Comparison of ENCODE assay signal across 8 cellular contexts in the genomic region with DNA sequence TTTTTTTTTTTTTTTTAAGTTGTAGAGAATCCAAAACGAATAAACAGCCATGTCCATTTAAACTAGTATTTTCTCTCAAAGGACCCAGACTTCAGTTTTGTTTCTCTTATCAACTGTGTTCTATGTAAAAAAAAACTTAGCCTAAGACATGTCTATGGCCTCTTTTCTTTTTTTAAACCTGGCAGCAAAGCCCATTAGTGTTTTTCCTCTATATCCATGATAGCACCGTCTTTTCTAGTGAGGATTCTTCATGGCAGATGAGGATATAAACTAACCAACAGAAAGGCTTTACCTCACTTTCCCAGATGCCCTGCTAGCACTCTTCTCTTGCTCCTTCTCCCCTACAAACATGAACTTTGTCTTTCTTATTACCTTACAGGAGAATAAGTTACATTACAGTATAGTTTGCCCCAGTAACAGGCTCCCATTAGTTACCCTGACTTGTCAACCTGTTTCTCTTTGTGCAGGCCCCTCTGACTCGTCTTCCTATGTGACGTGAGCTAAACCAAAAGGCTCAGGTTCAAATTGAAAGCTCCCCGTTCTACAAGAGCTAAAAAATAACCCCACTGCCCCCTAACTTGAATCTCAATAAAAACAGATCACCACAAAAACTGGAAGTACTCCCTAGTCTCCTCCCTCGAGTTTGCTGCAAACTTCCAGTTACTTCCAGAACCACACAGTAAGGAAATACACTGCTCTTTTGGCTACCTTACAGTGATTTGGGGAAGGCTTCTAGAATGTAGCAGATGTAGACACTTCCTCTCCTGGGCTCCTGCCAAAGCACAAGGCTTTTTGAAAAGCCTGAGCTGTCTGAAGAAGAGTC. TPM values are rescaled to one million over a fixed set of nuclear protein-coding genes. Genes with fewer than 3 reads are reported as not detected.
A peak's percentile ranks its signal among the peaks of the same experiment; 100 is the strongest.
DNase-seq lines count a peak whose midpoint lies in the region; ATAC-seq and TF ChIP-seq lines count a peak whose summit lies in the region.

No MANE protein-coding gene starts in this region.

- H3K27me3 ChIP-seq in mucosa of stomach (ENCODE audit: control insufficient read depth, insufficient read depth, low read length) = no peaks in the 10 kb centered on the region

- H3K9me3 Mint-ChIP-seq in CD14-positive monocyte = no peaks in the 10 kb centered on the region
- H3K9me3 Mint-ChIP-seq in stimulated activated naive B cell treated with anti-CD40 and anti-IgM and Interleukin-4, amounts not matched to agents 10 μg/mL and 1 μg/mL and 100 μg/mL, for 72 hours = no peaks in the 10 kb centered on the region

- H3K9me3 ChIP-seq in mucosa of stomach (ENCODE audit: control insufficient read depth, low read length) = no peaks in the 10 kb centered on the region

- intact Hi-C loops in CD14-positive monocyte (cut with micrococcal nuclease) = no loop called here

- H3K36me3 Mint-ChIP-seq in CD14-positive monocyte = peaks cover 23 to 33% of the 10 kb centered on the region in 2 donors
- peaks cover 15 to 19% of the 10 kb centered on the region in 2 donors for H3K36me3 Mint-ChIP-seq in stimulated activated naive B cell treated with anti-CD40 and anti-IgM and Interleukin-4, amounts not matched to agents 10 μg/mL and 1 μg/mL and 100 μg/mL, for 72 hours

- peaks cover 0 to 2% (median 0%) of the 10 kb centered on the region in 3 donors for H3K27me3 Mint-ChIP-seq in CD14-positive monocyte (ENCODE audit: low read depth in 3 of 3)
- H3K27me3 Mint-ChIP-seq in stimulated activated naive B cell treated with anti-CD40 and anti-IgM and Interleukin-4, amounts not matched to agents 10 μg/mL and 1 μg/mL and 100 μg/mL, for 72 hours = no peaks in the 10 kb centered on the region

- peak overlapping the region; percentile 49 for H3K4me3 ChIP-seq in coronary artery
- no peak overlapping the region for H3K4me3 ChIP-seq in mucosa of stomach (ENCODE audit: low read length)

- TF ChIP-seq CTCF in CD14-positive monocyte (IDR thresholded peaks at IDR 0.05) (no peak), coronary artery (IDR thresholded peaks at IDR 0.05) (no peak)

- peak overlapping the region; percentile 3 for H3K9ac ChIP-seq in mucosa of stomach (ENCODE audit: low read length)

- H3K4me1 Mint-ChIP-seq in CD14-positive monocyte = peaks cover 13% of the 10 kb centered on the region
- peaks cover 5 to 11% of the 10 kb centered on the region in 2 donors for H3K4me1 Mint-ChIP-seq in stimulated activated naive B cell treated with anti-CD40 and anti-IgM and Interleukin-4, amounts not matched to agents 10 μg/mL and 1 μg/mL and 100 μg/mL, for 72 hours

- H3K4me3 Mint-ChIP-seq in CD14-positive monocyte = no peak overlapping the region
- H3K4me3 Mint-ChIP-seq in stimulated activated naive B cell treated with anti-CD40 and anti-IgM and Interleukin-4, amounts not matched to agents 10 μg/mL and 1 μg/mL and 100 μg/mL, for 72 hours = no peak overlapping the region

- peak overlapping the region; percentile 65 to 72 for H3K27ac ChIP-seq in coronary artery

- DNase-seq in CD14-positive monocyte (ENCODE audit: low spot score) (no peak), NOMO-1 treated with dmso at 0.1 percent for 144 hours (lab: John Stamatoyannopoulos, UW; ENCODE audit: unreplicated experiment) (peak; percentile 27), coronary artery (ENCODE audit: low spot score) (no peak)
- no peak for DNase-seq in stimulated activated naive B cell treated with anti-CD40 and anti-IgM and Interleukin-4, amounts not matched to agents 10 μg/mL and 1 μg/mL and 100 μg/mL, for 72 hours

- no peaks in the 10 kb centered on the region for H3K36me3 ChIP-seq in mucosa of stomach (ENCODE audit: control insufficient read depth, insufficient read depth, low read length)

- H3K4me1 ChIP-seq in mucosa of stomach (ENCODE audit: control insufficient read depth, insufficient read depth, low read length) = no peaks in the 10 kb centered on the region

- ATAC-seq in HG03565 (IDR thresholded peaks at IDR 0.05; ENCODE audit: unreplicated experiment) (no peak), GM18517 (IDR thresholded peaks at IDR 0.05; ENCODE audit: unreplicated experiment) (no peak), GM21737 (IDR thresholded peaks at IDR 0.05; ENCODE audit: unreplicated experiment) (no peak)
- ATAC-seq in stimulated activated naive B cell treated with anti-CD40 and anti-IgM and Interleukin-4, amounts not matched to agents 10 μg/mL and 1 μg/mL and 100 μg/mL, for 72 hours (replicated peaks) = no peak

- H3K27ac Mint-ChIP-seq in CD14-positive monocyte = peak overlapping the region in 6 of 7 donors; percentile 1 to 83 (median 40)
- H3K27ac Mint-ChIP-seq in stimulated activated naive B cell treated with anti-CD40 and anti-IgM and Interleukin-4, amounts not matched to agents 10 μg/mL and 1 μg/mL and 100 μg/mL, for 72 hours = no peak overlapping the region

RNA-seq across cellular contexts. Expression of a gene that starts 20.1 kb away (rescaled TPM):
- 10 to 100 TPM; 43.9 to 44.3 TPM for polyA plus RNA-seq in CD14-positive monocyte

RNA-seq across cellular contexts. Expression of a gene that starts 33.7 kb away (rescaled TPM):
- polyA plus RNA-seq in CD14-positive monocyte = 1 to 10 TPM in 1 of 2 donors, under 1 TPM in 1; 0.69 to 1.0 TPM
